In genomic region chr16:12091569-12092346, GRCh38 we compare ENCODE assay signal across 1 cellular context.
TF ChIP-seq lines count a peak whose summit lies in the region.

No MANE protein-coding gene starts in this region.

TF ChIP-seq in GM23338, 12 proteins besides CTCF, POLR2A, EP300 and RAD21 (continued from another document):
- TF ChIP-seq STAT1 (IDR thresholded peaks at IDR 0.05; ENCODE audit: unreplicated experiment) (no peak), POLR2AphosphoS5 (IDR thresholded peaks at IDR 0.05; ENCODE audit: low read depth) (no peak), ETS1 (IDR thresholded peaks at IDR 0.05) (no peak), JUNB (IDR thresholded peaks at IDR 0.05; ENCODE audit: unreplicated experiment) (no peak), ZNF462 (CRISPR knock-in tag; IDR thresholded peaks at IDR 0.05) (no peak), CREB1 (CRISPR knock-in tag; IDR thresholded peaks at IDR 0.05; ENCODE audit: low read depth) (no peak)
